In genomic region chr1:218473527-218473926, GRCh38 we compare ENCODE assay signal across 10 cellular contexts.
DNase-seq lines count a peak whose midpoint lies in the region; ATAC-seq, FAIRE-seq and TF ChIP-seq lines count a peak whose summit lies in the region.
"Had no signal": no experiment of that assay in that cellular context is flagged by ENCODE, and none has a peak within 500 bp of the region (broad histone marks: within the 10 kb centered on the region; RNA-seq: fewer than 3 reads in every experiment).

No MANE protein-coding gene starts in this region.

- H3K4me3 ChIP-seq in CD4-positive, alpha-beta memory T cell (ENCODE audit: low read length in 2 of 2), result no peak overlapping the region

- H3K27me3 ChIP-seq in foreskin keratinocyte, result no peaks in the 10 kb centered on the region
- no peaks in the 10 kb centered on the region for H3K27me3 ChIP-seq in CD4-positive, alpha-beta memory T cell (ENCODE audit: insufficient read depth, low read length)

- H3K27ac Mint-ChIP-seq in CD4-positive, alpha-beta memory T cell, result no peak overlapping the region

- intact Hi-C loops in CD4-positive, alpha-beta memory T cell (cut with micrococcal nuclease), result no loop called here

- H3K9me3 ChIP-seq in CD4-positive, alpha-beta memory T cell (ENCODE audit: control insufficient read depth in 1 of 2, low read length in 2 of 2), result no peaks in the 10 kb centered on the region

- peak overlapping the region in 1 of 8 donors; percentile 6 for H3K4me3 Mint-ChIP-seq in CD4-positive, alpha-beta memory T cell

- H3K9me3 Mint-ChIP-seq in CD4-positive, alpha-beta memory T cell, result peaks cover 0 to 1% (median 0%) of the 10 kb centered on the region in 8 donors

- FAIRE-seq in D721Med (lab: Jason Lieb, UNC), result no peak

- peaks cover 12% of the 10 kb centered on the region for H3K4me1 ChIP-seq in foreskin keratinocyte
- H3K4me1 ChIP-seq in CD4-positive, alpha-beta memory T cell (ENCODE audit: insufficient read depth, low read length), result no peaks in the 10 kb centered on the region

- H3K4me1 Mint-ChIP-seq in CD4-positive, alpha-beta memory T cell, result peaks cover 4 to 16% (median 13%) of the 10 kb centered on the region in 4 donors

- H3K27ac ChIP-seq in foreskin keratinocyte, result no peak overlapping the region
- no peak overlapping the region for H3K27ac ChIP-seq in CD4-positive, alpha-beta memory T cell (ENCODE audit: low read depth, low read length)

- TF ChIP-seq CTCF in foreskin keratinocyte (conservative IDR thresholded peaks at IDR 0.05) (no peak), D721Med (IDR thresholded peaks at IDR 0.05; ENCODE audit: insufficient read depth, missing control alignments) (no peak)

- POLR2A ChIA-PET in CD4-positive, alpha-beta memory T cell (lab: Charles Lee; ENCODE audit: partially characterized antibody), result no interaction called here

- peak; percentile 80 for ATAC-seq in GM21786 (IDR thresholded peaks at IDR 0.05; ENCODE audit: unreplicated experiment)
- ATAC-seq in foreskin keratinocyte, result peak; percentile 58
- ATAC-seq in HG02973 (IDR thresholded peaks at IDR 0.05; ENCODE audit: unreplicated experiment), result no peak

- peaks cover 2% of the 10 kb centered on the region in 2 donors for H3K27me3 Mint-ChIP-seq in CD4-positive, alpha-beta memory T cell

- H3K36me3 ChIP-seq in CD4-positive, alpha-beta memory T cell (ENCODE audit: insufficient read depth, low read length), result no peaks in the 10 kb centered on the region

- CTCF ChIA-PET in CD4-positive, alpha-beta memory T cell (lab: Charles Lee; ENCODE audit: partially characterized antibody), result no interaction called here

- DNase-seq in DMS53 treated with DMSO at 0.1 percent for 48 hours (lab: John Stamatoyannopoulos, UW; ENCODE audit: unreplicated experiment), result peak; percentile 26
- DNase-seq in NAMALWA (ENCODE audit: low spot score), result peak; percentile 70
- DNase-seq in foreskin keratinocyte, result no peak
- no peak for DNase-seq in CD4-positive, alpha-beta memory T cell
- DNase-seq in D721Med (ENCODE audit: insufficient read length, low spot score), result no peak
- no peak for DNase-seq in HK-2 (ENCODE audit: unreplicated experiment)
- DNase-seq: DND-41, NCI-H82 had no signal

- H3K36me3 Mint-ChIP-seq in CD4-positive, alpha-beta memory T cell, result no peaks in the 10 kb centered on the region

Comparison
In these comparisons a context has a peak if more than half of its experiments do, and no peak if none do; other contexts are left out.
1. DNase-seq: peak in DMS53 treated with DMSO at 0.1 percent for 48 hours (single experiment) and NAMALWA (single experiment); none in foreskin keratinocyte (0 of 2), CD4-positive, alpha-beta memory T cell (0 of 5), D721Med (single experiment) and HK-2 (single experiment).